ENCODE assay signal across 8 cellular contexts in the genomic region with DNA sequence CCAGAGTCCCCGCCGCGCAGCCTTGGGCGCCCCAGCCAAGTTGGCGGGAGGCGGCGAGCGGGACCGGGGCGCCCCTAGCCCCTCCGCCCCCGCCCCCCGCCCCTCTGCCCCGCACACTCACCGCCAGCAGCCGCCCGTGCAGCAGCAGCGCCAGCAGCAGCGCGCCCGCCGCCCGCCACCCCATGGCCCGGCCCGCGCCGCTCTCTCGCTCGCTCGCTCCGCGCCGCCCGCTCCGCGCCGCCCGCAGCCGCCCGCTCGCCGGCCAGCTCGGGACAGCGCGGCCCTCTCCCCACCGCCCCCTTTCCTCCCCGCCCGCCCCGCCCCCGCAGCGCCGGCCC. TPM values are rescaled to one million over a fixed set of nuclear protein-coding genes. Genes with fewer than 3 reads are reported as not detected.
DNase-seq lines count a peak whose midpoint lies in the region; ATAC-seq and TF ChIP-seq lines count a peak whose summit lies in the region.

A gene (minus strand): TSS at position 277 of the 338 bp plus-strand sequence. CDS start 93 bp downstream, at position 184.

- no peaks in the 10 kb centered on the region for H3K9me3 Mint-ChIP-seq in T-helper 2 cell treated with Interferon-gamma antibody and Interleukin-4, amounts not matched to agents 5 μg/mL and 100 μg/mL, for 36 hours

- no peak for DNase-seq in T-helper 2 cell treated with Interferon-gamma antibody and Interleukin-4, amounts not matched to agents 5 μg/mL and 100 μg/mL, for 36 hours (ENCODE audit: low spot score)
- no peak for DNase-seq in T-helper 2 cell
- DNase-seq in body of pancreas = no peak
- no peak for DNase-seq in left lobe of liver (ENCODE audit: low spot score)
- no peak for DNase-seq in suprapubic skin (ENCODE audit: low spot score in 2 of 2)
- DNase-seq in erythroblast (lab: John Stamatoyannopoulos, UW) = no peak
- DNase-seq in KBM-7 = no peak
- no peak for DNase-seq in NCI-H128 (lab: John Stamatoyannopoulos, UW; ENCODE audit: unreplicated experiment)

- H3K27ac ChIP-seq in body of pancreas (peak within 1 kb of the TSS; percentile 55 to 87 (median 86)), suprapubic skin (peak within 1 kb of the TSS; percentile 90)

- peak within 1 kb of the TSS; percentile 4 to 31 for H3K4me3 ChIP-seq in body of pancreas
- peak within 1 kb of the TSS; percentile 80 for H3K4me3 ChIP-seq in suprapubic skin

- TF ChIP-seq CTCF in body of pancreas (IDR thresholded peaks at IDR 0.05) = no peak
- no peak for TF ChIP-seq CTCF in suprapubic skin (IDR thresholded peaks at IDR 0.05)

- peaks cover 36% of the 10 kb centered on the region for H3K27me3 Mint-ChIP-seq in T-helper 2 cell treated with Interferon-gamma antibody and Interleukin-4, amounts not matched to agents 5 μg/mL and 100 μg/mL, for 36 hours (ENCODE audit: low read depth)

- in situ Hi-C loops in KBM-7 (cut with MboI; ENCODE audit: low pct_unique_long_range_greater_than_20kb, low sequenced_read_pairs) = no loop called here

- intact Hi-C loops in body of pancreas (cut with DNase I) = no loop called here

- peaks cover 77% of the 10 kb centered on the region for H3K4me1 ChIP-seq in body of pancreas
- peaks cover 91% of the 10 kb centered on the region for H3K4me1 ChIP-seq in suprapubic skin

- ATAC-seq in body of pancreas (no peak), left lobe of liver (no peak)

- TF ChIP-seq POLR2A in body of pancreas (IDR thresholded peaks at IDR 0.05) = no peak
- no peak for TF ChIP-seq POLR2A in suprapubic skin (IDR thresholded peaks at IDR 0.05)
- no peak for TF ChIP-seq POLR2A in erythroblast (IDR thresholded peaks at IDR 0.05; ENCODE audit: low read length)

- peak within 1 kb of the TSS; percentile 81 for H3K4me3 Mint-ChIP-seq in T-helper 2 cell treated with Interferon-gamma antibody and Interleukin-4, amounts not matched to agents 5 μg/mL and 100 μg/mL, for 36 hours

- H3K36me3 ChIP-seq in body of pancreas (replicated peaks in 1 of 2; ENCODE audit: insufficient read depth in 1 of 2, low read depth in 2 of 2) (no peaks in the 10 kb centered on the region), suprapubic skin (no peaks in the 10 kb centered on the region)

- TF ChIP-seq EP300 in suprapubic skin (IDR thresholded peaks at IDR 0.05) = no peak

- H3K4me1 Mint-ChIP-seq in T-helper 2 cell treated with Interferon-gamma antibody and Interleukin-4, amounts not matched to agents 5 μg/mL and 100 μg/mL, for 36 hours (ENCODE audit: low read depth) = peaks cover 7% of the 10 kb centered on the region

- 0% methylated on average over 14 of the region's 52 CpGs; no CpG with 5 or more reads in 1 of the 2 donors for WGBS in body of pancreas, 2 donors
- no CpG with 5 or more reads among the region's 52 CpGs for WGBS in suprapubic skin

- no peaks in the 10 kb centered on the region for H3K36me3 Mint-ChIP-seq in T-helper 2 cell treated with Interferon-gamma antibody and Interleukin-4, amounts not matched to agents 5 μg/mL and 100 μg/mL, for 36 hours (ENCODE audit: low read depth)

- H3K27me3 ChIP-seq in body of pancreas (no peaks in the 10 kb centered on the region), suprapubic skin (no peaks in the 10 kb centered on the region)

- peak within 1 kb of the TSS; percentile 34 for H3K27ac Mint-ChIP-seq in T-helper 2 cell treated with Interferon-gamma antibody and Interleukin-4, amounts not matched to agents 5 μg/mL and 100 μg/mL, for 36 hours

- H3K9me3 ChIP-seq in body of pancreas (no peaks in the 10 kb centered on the region), suprapubic skin (no peaks in the 10 kb centered on the region)

RNA-seq across cellular contexts. Expression of the gene that starts here (rescaled TPM):
- 100 to 1,000 TPM in 1 of 2 donors, 10 to 100 TPM in 1; 87.7 to 179 TPM for total RNA-seq in body of pancreas
- 50.8 TPM for total RNA-seq in left lobe of liver
- 100 to 1,000 TPM in 3 of 4 donors, 10 to 100 TPM in 1; 97.5 to 164 (median 131) TPM for total RNA-seq in suprapubic skin
